In genomic region chr13:44943411-44943810, GRCh38 we compare ENCODE assay signal across 5 cellular contexts. TPM values are rescaled to one million over a fixed set of nuclear protein-coding genes. Genes with fewer than 3 reads are reported as not detected.
DNase-seq lines count a peak whose midpoint lies in the region; ATAC-seq, FAIRE-seq and TF ChIP-seq lines count a peak whose summit lies in the region.
"Not testable (repeated sequence)": the region's sequence is repeated elsewhere in the genome, so short reads cannot be mapped to it uniquely, and the experiment has no call there.

No MANE protein-coding gene starts in this region.

- WGBS in K562 (ENCODE audit: insufficient coverage, low coverage, missing lambda C conversion rate), result 61% methylated on average over 3 of the region's 4 CpGs

- not testable (repeated sequence) for H3K9me1 ChIP-seq in K562 (ENCODE audit: control insufficient read depth, insufficient read depth, low read length); keratinocyte (ENCODE audit: control insufficient read depth, extremely low read depth, insufficient read depth, low read length)

- not testable (repeated sequence) for H4K20me1 ChIP-seq in K562 (replicated peaks; ENCODE audit: control insufficient read depth, insufficient read depth, low read length); keratinocyte (ENCODE audit: control insufficient read depth, extremely low read depth, insufficient read depth, low read length)

- not testable (repeated sequence) for H3K4me2 ChIP-seq in K562 (ENCODE audit: insufficient read depth, low read length); keratinocyte (ENCODE audit: control insufficient read depth, extremely low read depth, insufficient read depth, low read depth, low read length)

- intact Hi-C loops in K562 (cut with micrococcal nuclease); left lung (cut with DNase I); upper lobe of right lung (cut with DNase I): not testable (repeated sequence)

- H3K27ac ChIP-seq in K562 (ENCODE audit: extremely low read depth, low read depth, low read length); keratinocyte (ENCODE audit: control insufficient read depth, insufficient read depth, low read length): not testable (repeated sequence)
- H3K27ac ChIP-seq in left lung (peak overlapping the region; percentile 13), upper lobe of right lung (peak overlapping the region; percentile 8)

- TF ChIP-seq CTCF in K562 (IDR thresholded peaks at IDR 0.05 in 2 of 3, conservative IDR thresholded peaks at IDR 0.05 in 1 of 3; ENCODE audit: insufficient read depth in 2 of 3, low read depth in 1 of 3, low read length in 3 of 3); keratinocyte (optimal IDR thresholded peaks at IDR 0.05 in 1 of 3, IDR thresholded peaks at IDR 0.05 in 1 of 3, conservative IDR thresholded peaks at IDR 0.05 in 1 of 3; ENCODE audit: extremely low read depth in 1 of 3, insufficient read depth in 2 of 3, low read length in 3 of 3); left lung (IDR thresholded peaks at IDR 0.05); upper lobe of right lung (IDR thresholded peaks at IDR 0.05): not testable (repeated sequence)

- not testable (repeated sequence) for TF ChIP-seq POLR2A in K562 (conservative IDR thresholded peaks at IDR 0.05)

- TF ChIP-seq RAD21 in K562 (CRISPR knock-in tag; conservative IDR thresholded peaks at IDR 0.05 in 1 of 2, IDR thresholded peaks at IDR 0.05 in 1 of 2), result not testable (repeated sequence)

- CTCF ChIA-PET in K562 (lab: Yijun Ruan, JAX; ENCODE audit: low intra/inter-chr PET ratio), result not testable (repeated sequence)

- not testable (repeated sequence) for TF ChIP-seq EP300 in K562 (IDR thresholded peaks at IDR 0.05; ENCODE audit: low read length)

- H3K9ac ChIP-seq in K562 (ENCODE audit: insufficient read depth in 1 of 2, low read depth in 2 of 2, low read length in 2 of 2); keratinocyte (ENCODE audit: control insufficient read depth, extremely low read depth, insufficient read depth, low read length): not testable (repeated sequence)

- POLR2A ChIA-PET in K562 (lab: Yijun Ruan, JAX), result not testable (repeated sequence)

- H2AFZ ChIP-seq in K562 (ENCODE audit: low read depth, low read length); keratinocyte (ENCODE audit: control insufficient read depth, low read length): not testable (repeated sequence)

- H3K4me3 ChIP-seq in K562; keratinocyte (ENCODE audit: control insufficient read depth in 2 of 3, extremely low read depth in 1 of 3, insufficient read depth in 2 of 3, low read depth in 1 of 3, low read length in 3 of 3); left lung; upper lobe of right lung: not testable (repeated sequence)

- BruUV-seq in K562 (replicated peaks; lab: Mats Ljungman, UMichigan), result not testable (repeated sequence)

- in situ Hi-C loops in K562 (cut with MboI), result not testable (repeated sequence)

- H3K36me3 ChIP-seq in K562 (ENCODE audit: control insufficient read depth, insufficient read depth, low read length), result peaks cover 16% of the 10 kb centered on the region; the same call in 1 of the 3 replicates
- H3K36me3 ChIP-seq in keratinocyte (ENCODE audit: control insufficient read depth in 2 of 2, extremely low read depth in 1 of 2, insufficient read depth in 2 of 2, low read length in 2 of 2); left lung; upper lobe of right lung: not testable (repeated sequence)

- peak; percentile 1 for DNase-seq in DMS79 treated with DMSO at 0.1 percent for 48 hours (lab: John Stamatoyannopoulos, UW)
- DNase-seq in K562 (ENCODE audit: extremely low read depth in 1 of 4, low spot score in 3 of 4); keratinocyte (ENCODE audit: low read depth, low spot score); left lung; upper lobe of right lung: not testable (repeated sequence)

- H3K79me2 ChIP-seq in K562 (ENCODE audit: control insufficient read depth, insufficient read depth, low read length); keratinocyte (ENCODE audit: control insufficient read depth, insufficient read depth, low read length): not testable (repeated sequence)

- ATAC-seq in K562, upper lobe of right lung: not testable (repeated sequence)
- ATAC-seq in left lung, result peak; percentile 76

- not testable (repeated sequence) for H3K9me3 ChIP-seq in K562 (replicated peaks; ENCODE audit: control insufficient read depth, insufficient read depth, low read depth, low read length); keratinocyte (ENCODE audit: control insufficient read depth, low read depth, low read length); left lung; upper lobe of right lung

- dilution Hi-C loops in keratinocyte (cut with MboI; ENCODE audit: extremely low pct_ligation_motif_present, low sequenced_read_pairs), result not testable (repeated sequence)

- not testable (repeated sequence) for H3K4me1 ChIP-seq in K562 (replicated peaks in 1 of 2; ENCODE audit: control insufficient read depth in 2 of 2, insufficient read depth in 2 of 2, low read length in 2 of 2); keratinocyte (ENCODE audit: control insufficient read depth, extremely low read depth, insufficient read depth, low read length); left lung; upper lobe of right lung

- FAIRE-seq in K562 (lab: Jason Lieb, UNC) (peak; percentile 44), keratinocyte (lab: Jason Lieb, UNC) (peak; percentile 56)

- H3K27me3 ChIP-seq in K562 (ENCODE audit: control insufficient read depth in 2 of 2, insufficient read depth in 2 of 2, low read length in 2 of 2); keratinocyte (ENCODE audit: control insufficient read depth, extremely low read depth, insufficient read depth, low read length); left lung; upper lobe of right lung: not testable (repeated sequence)

RNA-seq across cellular contexts. Expression of gene NUFIP1, which starts 45.9 kb away (rescaled TPM):
- total RNA-seq in K562 (2011; cell fraction: chromatin; rRNA removed; ENCODE audit: low replicate concordance), result 1.2 and 3.2 TPM in 2 replicates
- 1.0 and 1.3 TPM in 2 replicates for total RNA-seq in K562 (2011; cell fraction: nucleolus; rRNA removed)
- total RNA-seq in K562 (2011; cell fraction: nucleoplasm; rRNA removed), result 1.8 and 3.2 TPM in 2 replicates
- total RNA-seq in K562 (2014; rRNA removed), result 2.7 and 4.9 TPM in 2 replicates
- 8.4 and 10.1 TPM in 2 replicates for total RNA-seq in K562 (2014; rRNA removed; fragmentation: Illumina TruSeq; extraction: Trizol)
- total RNA-seq in K562 (2015; rRNA removed; fragmentation: Illumina TruSeq; extraction: Trizol), result 9.3 and 9.4 TPM in 2 replicates
- 7.2 and 7.8 TPM in 2 replicates for total RNA-seq in K562 (2021)
- polyA plus RNA-seq in K562 (2011; rRNA removed), result 1.2 and 2.9 TPM in 2 replicates
- 2.1 and 3.7 TPM in 2 replicates for polyA plus RNA-seq in K562 (2011; cell fraction: cytosol; rRNA removed)
- polyA plus RNA-seq in K562 (2011; cell fraction: nucleus; rRNA removed), result 1.3 and 1.6 TPM in 2 replicates
- 3.5 and 5.2 TPM in 2 replicates for polyA plus RNA-seq in K562 (2012)
- polyA plus RNA-seq in K562 (2014; fragmentation: Illumina TruSeq; extraction: Trizol), result 8.7 and 9.7 TPM in 2 replicates
- 1 to 10 TPM; 2.6 TPM for polyA plus RNA-seq in K562 (2014; fragmentation: Nextera tagmentation; extraction: Ambion mirVana)
- 3.5 and 4.1 TPM in 2 replicates for polyA plus RNA-seq in K562 (2014; rRNA removed)
- 3.3 and 3.6 TPM in 2 replicates for polyA minus RNA-seq in K562 (2011; rRNA and poly(A)+ RNA removed)
- 2.3 and 3.6 TPM in 2 replicates for polyA minus RNA-seq in K562 (2011; cell fraction: cytosol; rRNA and poly(A)+ RNA removed)
- polyA minus RNA-seq in K562 (2011; cell fraction: nucleus; rRNA and poly(A)+ RNA removed), result 1.9 and 2.3 TPM in 2 replicates
- polyA plus RNA-seq in keratinocyte, result 1.7 to 4.2 TPM (median 3.3 TPM) in 3 replicates
- 5.1 TPM for polyA plus RNA-seq in keratinocyte (2011; ENCODE audit: low read depth)
- polyA plus RNA-seq in keratinocyte (2011; cell fraction: cytosol; rRNA removed), result 3.3 and 5.3 TPM in 2 replicates
- 4.5 and 5.2 TPM in 2 replicates for polyA plus RNA-seq in keratinocyte (2011; cell fraction: nucleus; rRNA removed)
- 5.2 and 5.8 TPM in 2 replicates for polyA plus RNA-seq in keratinocyte (2012; ENCODE audit: low replicate concordance)
- polyA minus RNA-seq in keratinocyte, result 0.99 to 3.2 TPM (median 1.5 TPM) in 3 replicates
- 2.1 TPM for polyA minus RNA-seq in keratinocyte (2011; cell fraction: cytosol; rRNA and poly(A)+ RNA removed)
- 1.5 and 2.8 TPM in 2 replicates for polyA minus RNA-seq in keratinocyte (2011; cell fraction: nucleus; rRNA and poly(A)+ RNA removed)
- total RNA-seq in left lung, result 1 to 10 TPM; 3.2 to 4.1 TPM
- total RNA-seq in upper lobe of right lung, result 4.2 TPM

RNA-seq across cellular contexts. Expression of gene GPALPP1, which starts 45.9 kb away (rescaled TPM):
- 27.5 and 33.7 TPM in 2 replicates for total RNA-seq in K562 (2011; cell fraction: chromatin; rRNA removed; ENCODE audit: low replicate concordance)
- total RNA-seq in K562 (2011; cell fraction: nucleolus; rRNA removed), result 25.3 and 26.0 TPM in 2 replicates
- total RNA-seq in K562 (2011; cell fraction: nucleoplasm; rRNA removed), result 44.0 and 78.8 TPM in 2 replicates
- 13.2 and 25.4 TPM in 2 replicates for total RNA-seq in K562 (2014; rRNA removed)
- 21.8 and 23.9 TPM in 2 replicates for total RNA-seq in K562 (2014; rRNA removed; fragmentation: Illumina TruSeq; extraction: Trizol)
- 22.3 and 23.2 TPM in 2 replicates for total RNA-seq in K562 (2015; rRNA removed; fragmentation: Illumina TruSeq; extraction: Trizol)
- 16.8 and 18.4 TPM in 2 replicates for total RNA-seq in K562 (2021)
- 16.4 and 21.0 TPM in 2 replicates for polyA plus RNA-seq in K562 (2011; rRNA removed)
- 7.3 and 7.7 TPM in 2 replicates for polyA plus RNA-seq in K562 (2011; cell fraction: cytosol; rRNA removed)
- polyA plus RNA-seq in K562 (2011; cell fraction: nucleus; rRNA removed), result 31.8 and 36.5 TPM in 2 replicates
- 12.5 and 14.1 TPM in 2 replicates for polyA plus RNA-seq in K562 (2012)
- polyA plus RNA-seq in K562 (2014; fragmentation: Illumina TruSeq; extraction: Trizol), result 17.0 and 18.5 TPM in 2 replicates
- 10 to 100 TPM in 1 of 2 experiments, 1 to 10 TPM in 1; 8.1 to 13.1 TPM for polyA plus RNA-seq in K562 (2014; fragmentation: Nextera tagmentation; extraction: Ambion mirVana)
- 19.0 and 21.8 TPM in 2 replicates for polyA plus RNA-seq in K562 (2014; rRNA removed)
- polyA minus RNA-seq in K562 (2011; rRNA and poly(A)+ RNA removed), result 17.4 and 20.7 TPM in 2 replicates
- polyA minus RNA-seq in K562 (2011; cell fraction: cytosol; rRNA and poly(A)+ RNA removed), result 11.0 and 14.2 TPM in 2 replicates
- polyA minus RNA-seq in K562 (2011; cell fraction: nucleus; rRNA and poly(A)+ RNA removed), result 21.4 and 29.4 TPM in 2 replicates
- 9.5 to 17.7 TPM (median 14.0 TPM) in 3 replicates for polyA plus RNA-seq in keratinocyte
- polyA plus RNA-seq in keratinocyte (2011; ENCODE audit: low read depth), result 28.1 TPM
- polyA plus RNA-seq in keratinocyte (2011; cell fraction: cytosol; rRNA removed), result 7.5 and 10.9 TPM in 2 replicates
- polyA plus RNA-seq in keratinocyte (2011; cell fraction: nucleus; rRNA removed), result 16.1 and 19.2 TPM in 2 replicates
- 13.1 and 13.3 TPM in 2 replicates for polyA plus RNA-seq in keratinocyte (2012; ENCODE audit: low replicate concordance)
- polyA minus RNA-seq in keratinocyte, result 6.1 to 9.9 TPM (median 8.1 TPM) in 3 replicates
- polyA minus RNA-seq in keratinocyte (2011; cell fraction: cytosol; rRNA and poly(A)+ RNA removed), result 11.1 TPM
- 12.5 and 23.1 TPM in 2 replicates for polyA minus RNA-seq in keratinocyte (2011; cell fraction: nucleus; rRNA and poly(A)+ RNA removed)
- total RNA-seq in left lung, result 10 to 100 TPM; 16.3 to 20.8 TPM
- total RNA-seq in upper lobe of right lung, result 24.4 TPM
